In the genomic region with DNA sequence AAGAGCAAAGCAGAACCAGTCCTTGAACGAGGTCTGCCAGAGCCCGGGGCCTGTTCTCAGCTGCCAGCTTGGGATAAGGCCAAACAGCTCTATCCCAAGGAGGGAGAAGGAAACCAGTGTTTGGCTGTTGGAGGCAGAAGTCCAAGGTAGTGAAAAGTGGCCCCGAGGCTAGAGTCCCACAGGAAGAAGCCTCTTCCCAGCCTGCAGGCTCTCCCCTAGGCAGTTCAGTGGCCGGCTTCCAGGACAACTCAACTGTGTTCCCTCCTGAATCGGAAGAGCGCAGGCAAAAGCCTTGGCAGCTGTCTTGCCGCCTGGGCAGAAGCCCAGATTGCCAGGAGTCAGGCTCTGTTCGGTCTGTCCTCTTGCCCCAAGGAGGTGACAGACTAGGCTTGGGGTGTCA, we compare ENCODE assay signal across 12 cellular contexts. TPM values are rescaled to one million over a fixed set of nuclear protein-coding genes. Genes with fewer than 3 reads are reported as not detected.
DNase-seq lines count a peak whose midpoint lies in the region; ATAC-seq and TF ChIP-seq lines count a peak whose summit lies in the region.
"Had no signal": no experiment of that assay in that cellular context is flagged by ENCODE, and none has a peak within 500 bp of the region (broad histone marks: within the 10 kb centered on the region; RNA-seq: fewer than 3 reads in every experiment).

No MANE protein-coding gene starts in this region.

- no peaks in the 10 kb centered on the region for H3K27me3 ChIP-seq in tibial nerve

- no peak for ATAC-seq in HG02623 (IDR thresholded peaks at IDR 0.05; ENCODE audit: unreplicated experiment)
- ATAC-seq: stimulated activated naive CD8-positive, alpha-beta T cell treated with anti-CD3 and anti-CD28 coated beads, Interleukin-15, Interleukin-2, amounts not matched to agents 100 U/mL and 50 U/mL, for 24 hours had no signal

- DNase-seq in NCI-H2029 (lab: John Stamatoyannopoulos, UW) (peak; percentile 60), endothelial cell (ENCODE audit: low spot score) (no peak), medulla oblongata (ENCODE audit: extremely low spot score) (peak; percentile 89), tibial nerve (ENCODE audit: low spot score in 2 of 2) (peak; percentile 19 to 30), NCI-H1436 treated with DMSO at 0.1 percent for 48 hours (lab: John Stamatoyannopoulos, UW) (no peak), activated T-cell treated with anti-CD3 and anti-CD28 coated beads for 4 hours (no peak), GM20000 (ENCODE audit: low spot score) (no peak)
- DNase-seq: effector CD8-positive, alpha-beta T cell; GOT3; NCI-H1105; stimulated activated naive CD8-positive, alpha-beta T cell treated with anti-CD3 and anti-CD28 coated beads, Interleukin-15, Interleukin-2, amounts not matched to agents 100 U/mL and 50 U/mL, for 24 hours had no signal

- peaks cover 33% of the 10 kb centered on the region for H3K36me3 Mint-ChIP-seq in endothelial cell (ENCODE audit: low read depth, unreplicated experiment)

- H3K27me3 Mint-ChIP-seq in endothelial cell (ENCODE audit: unreplicated experiment), result peaks cover 8% of the 10 kb centered on the region

- 56 to 59% methylated on average over 7 to 8 of the region's 8 CpGs for WGBS in tibial nerve, 2 donors

- H3K4me3 Mint-ChIP-seq in endothelial cell (ENCODE audit: unreplicated experiment), result peak overlapping the region; percentile 2

- H3K36me3 ChIP-seq in tibial nerve, result peaks cover 0 to 14% (median 0%) of the 10 kb centered on the region in 3 donors

- peaks cover 0 to 8% (median 0%) of the 10 kb centered on the region in 4 donors for H3K4me1 ChIP-seq in tibial nerve

- H3K9me3 ChIP-seq in tibial nerve, result no peaks in the 10 kb centered on the region

- no peak for TF ChIP-seq POLR2A in tibial nerve (IDR thresholded peaks at IDR 0.05)

- no peak overlapping the region for H3K27ac ChIP-seq in tibial nerve

- no peak overlapping the region for H3K4me3 ChIP-seq in tibial nerve

- peaks cover 19% of the 10 kb centered on the region for H3K4me1 Mint-ChIP-seq in endothelial cell (ENCODE audit: unreplicated experiment)

- H3K27ac Mint-ChIP-seq in endothelial cell (ENCODE audit: unreplicated experiment), result no peak overlapping the region

- no peaks in the 10 kb centered on the region for H3K9me3 Mint-ChIP-seq in endothelial cell (ENCODE audit: unreplicated experiment)

- TF ChIP-seq EP300 in tibial nerve (IDR thresholded peaks at IDR 0.05), result no peak

- TF ChIP-seq CTCF in endothelial cell (IDR thresholded peaks at IDR 0.05; ENCODE audit: unreplicated experiment), result no peak
- TF ChIP-seq CTCF in tibial nerve (IDR thresholded peaks at IDR 0.05), result no peak
- TF ChIP-seq CTCF in GM20000 (IDR thresholded peaks at IDR 0.05; ENCODE audit: extremely low read depth, missing control alignments), result no peak

RNA-seq across cellular contexts. Expression of gene QSOX1, which starts 19.3 kb away (rescaled TPM):
- total RNA-seq in endothelial cell (ENCODE audit: unreplicated experiment), result 199 TPM
- 10 to 100 TPM; 41.0 to 55.5 (median 50.7) TPM for total RNA-seq in tibial nerve

RNA-seq across cellular contexts. Expression of gene LHX4, which starts 56.1 kb away (rescaled TPM):
- total RNA-seq in endothelial cell (ENCODE audit: unreplicated experiment) (1.5 TPM), tibial nerve (not detected)

Comparison
In these comparisons a context has a peak if more than half of its experiments do, and no peak if none do; other contexts are left out.
1. DNase-seq: peak in NCI-H2029 (single experiment), medulla oblongata (single experiment) and tibial nerve (2 of 2); none in endothelial cell (single experiment), NCI-H1436 treated with DMSO at 0.1 percent for 48 hours (single experiment), activated T-cell treated with anti-CD3 and anti-CD28 coated beads for 4 hours (single experiment) and GM20000 (single experiment).